In the genomic region with DNA sequence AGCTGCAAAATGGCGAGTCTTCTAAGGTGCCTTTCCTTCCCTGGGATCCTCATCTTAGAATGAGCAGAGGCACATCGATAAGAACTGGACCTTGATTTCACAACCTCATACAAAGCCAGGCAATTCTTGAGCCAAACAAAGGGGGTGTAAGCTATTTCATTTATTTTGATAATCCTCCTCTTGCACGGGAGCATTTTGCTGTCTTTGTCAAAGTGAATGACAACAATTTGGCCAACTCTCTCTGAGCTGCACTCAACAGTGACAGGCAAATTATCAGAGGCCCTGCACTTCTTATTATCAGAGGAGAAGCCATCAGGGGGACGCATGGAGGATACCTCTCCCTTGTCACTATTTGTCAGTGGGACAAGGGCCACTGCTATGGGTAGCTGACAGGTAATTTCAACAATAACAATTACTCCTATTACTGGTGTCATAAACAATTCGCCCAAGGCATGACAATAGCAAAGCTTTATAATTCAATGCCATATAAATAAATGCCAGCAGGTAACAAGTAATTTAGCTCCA, we compare ENCODE assay signal across 18 cellular contexts.
DNase-seq lines count a peak whose midpoint lies in the region; ATAC-seq and TF ChIP-seq lines count a peak whose summit lies in the region.
"Had no signal": no experiment of that assay in that cellular context is flagged by ENCODE, and none has a peak within 500 bp of the region (broad histone marks: within the 10 kb centered on the region; RNA-seq: fewer than 3 reads in every experiment).

No MANE protein-coding gene starts in this region.

- in situ Hi-C loops in G401 (cut with HindIII; ENCODE audit: low sequenced_read_pairs) = no loop called here

- DNase-seq in G401 (ENCODE audit: low spot score) = peak; percentile 83
- DNase-seq in fibroblast of the aortic adventitia (ENCODE audit: low read depth) = peak; percentile 45
- no peak for DNase-seq in type B pancreatic cell (ENCODE audit: extremely low spot score, unreplicated experiment)
- no peak for DNase-seq in HFFc6
- no peak for DNase-seq in stimulated activated naive CD4-positive, alpha-beta T cell (lab: John Stamatoyannopoulos, UW)
- no peak for DNase-seq in stimulated activated naive B cell treated with anti-CD40 and anti-IgM and Interleukin-4, amounts not matched to agents 10 μg/mL and 1 μg/mL and 100 μg/mL, for 72 hours
- no peak for DNase-seq in Right ventricle myocardium superior
- DNase-seq: DMS 273 treated with DMSO at 0.1 percent for 48 hours, GDM1, H7, IMR-90, NCI-H1417 treated with DMSO at 0.1 percent for 48 hours, NCI-H187 treated with DMSO at 0.1 percent for 48 hours, NCI-H446, NCI-H69, Peyer's patch had no signal

- H3K9me3 Mint-ChIP-seq in type B pancreatic cell = no peaks in the 10 kb centered on the region
- H3K9me3 Mint-ChIP-seq in HFFc6 = no peaks in the 10 kb centered on the region
- no peaks in the 10 kb centered on the region for H3K9me3 Mint-ChIP-seq in stimulated activated naive B cell treated with anti-CD40 and anti-IgM and Interleukin-4, amounts not matched to agents 10 μg/mL and 1 μg/mL and 100 μg/mL, for 72 hours

- no peaks in the 10 kb centered on the region for H3K36me3 ChIP-seq in neural cell (ENCODE audit: insufficient read depth, low read length)
- H3K36me3 ChIP-seq: Peyer's patch had no signal

- no peaks in the 10 kb centered on the region for H3K9me2 ChIP-seq in neural cell (ENCODE audit: insufficient read depth, low read length)

- ATAC-seq in stimulated activated naive B cell treated with anti-CD40 and anti-IgM and Interleukin-4, amounts not matched to agents 10 μg/mL and 1 μg/mL and 100 μg/mL, for 72 hours (replicated peaks) = no peak
- no peak for ATAC-seq in Right ventricle myocardium superior (ENCODE audit: poor library complexity)

- H3K4me1 Mint-ChIP-seq in type B pancreatic cell (ENCODE audit: unreplicated experiment) (peaks cover 74% of the 10 kb centered on the region), HFFc6 (ENCODE audit: low read depth) (peaks cover 15% of the 10 kb centered on the region; the same call in 1 of the 2 replicates)
- no peaks in the 10 kb centered on the region for H3K4me1 Mint-ChIP-seq in stimulated activated naive B cell treated with anti-CD40 and anti-IgM and Interleukin-4, amounts not matched to agents 10 μg/mL and 1 μg/mL and 100 μg/mL, for 72 hours
- H3K4me1 Mint-ChIP-seq: B cell had no signal

- no peak overlapping the region for H2AFZ ChIP-seq in neural cell (ENCODE audit: low read depth, low read length)

- H3K27ac Mint-ChIP-seq in type B pancreatic cell (peak overlapping the region; percentile 9), HFFc6 (no peak overlapping the region)
- H3K27ac Mint-ChIP-seq in stimulated activated naive B cell treated with anti-CD40 and anti-IgM and Interleukin-4, amounts not matched to agents 10 μg/mL and 1 μg/mL and 100 μg/mL, for 72 hours = no peak overlapping the region
- H3K27ac Mint-ChIP-seq: B cell had no signal

- TF ChIP-seq CTCF in fibroblast of the aortic adventitia (IDR thresholded peaks at IDR 0.05; ENCODE audit: insufficient read depth, low read length) = no peak
- TF ChIP-seq CTCF in neural cell (IDR thresholded peaks at IDR 0.05; ENCODE audit: poor library complexity, severe bottlenecking) = no peak
- TF ChIP-seq CTCF in type B pancreatic cell (conservative IDR thresholded peaks at IDR 0.05) = no peak
- no peak for TF ChIP-seq CTCF in HFFc6 (IDR thresholded peaks at IDR 0.05)

- H3K27me3 Mint-ChIP-seq in type B pancreatic cell (no peaks in the 10 kb centered on the region), HFFc6 (ENCODE audit: insufficient read depth) (no peaks in the 10 kb centered on the region)
- H3K27me3 Mint-ChIP-seq in stimulated activated naive B cell treated with anti-CD40 and anti-IgM and Interleukin-4, amounts not matched to agents 10 μg/mL and 1 μg/mL and 100 μg/mL, for 72 hours = peaks cover 0 to 3% of the 10 kb centered on the region in 2 donors
- H3K27me3 Mint-ChIP-seq: B cell had no signal

- H3K27ac ChIP-seq in neural cell (ENCODE audit: low read length) = no peak overlapping the region

- H3K4me3 ChIP-seq in fibroblast of the aortic adventitia (ENCODE audit: low read depth, low read length) (no peak overlapping the region), neural cell (ENCODE audit: low read length) (no peak overlapping the region)
- H3K4me3 ChIP-seq: Peyer's patch had no signal

- no peaks in the 10 kb centered on the region for H3K9me3 ChIP-seq in neural cell (ENCODE audit: low read length)
- H3K9me3 ChIP-seq: Peyer's patch had no signal

- no peaks in the 10 kb centered on the region for H3K27me3 ChIP-seq in neural cell (ENCODE audit: insufficient read depth, low read depth, low read length)
- H3K27me3 ChIP-seq: Peyer's patch had no signal

- no peaks in the 10 kb centered on the region for H3F3A ChIP-seq in neural cell (ENCODE audit: insufficient read depth, low read length, poor library complexity, severe bottlenecking)

- TF ChIP-seq RAD21 in neural cell (conservative IDR thresholded peaks at IDR 0.05) = no peak

- no peaks in the 10 kb centered on the region for H3K79me2 ChIP-seq in neural cell (replicated peaks; ENCODE audit: insufficient read depth, low read length)

- intact Hi-C loops in Right ventricle myocardium superior (cut with DNase I) = no loop called here

- peak overlapping the region; percentile 13 for H3K4me3 Mint-ChIP-seq in type B pancreatic cell
- no peak overlapping the region for H3K4me3 Mint-ChIP-seq in HFFc6
- H3K4me3 Mint-ChIP-seq in stimulated activated naive B cell treated with anti-CD40 and anti-IgM and Interleukin-4, amounts not matched to agents 10 μg/mL and 1 μg/mL and 100 μg/mL, for 72 hours = no peak overlapping the region
- H3K4me3 Mint-ChIP-seq: B cell had no signal

- H4K20me1 ChIP-seq in neural cell (ENCODE audit: insufficient read depth) = no peaks in the 10 kb centered on the region

- H3K9ac ChIP-seq in neural cell (ENCODE audit: low read length) = no peak overlapping the region

- TF ChIP-seq EP300 in neural cell (conservative IDR thresholded peaks at IDR 0.05; ENCODE audit: poor library complexity, severe bottlenecking) = peak; percentile 94

- H3K36me3 Mint-ChIP-seq in type B pancreatic cell (no peaks in the 10 kb centered on the region), HFFc6 (ENCODE audit: low read depth) (no peaks in the 10 kb centered on the region)
- no peaks in the 10 kb centered on the region for H3K36me3 Mint-ChIP-seq in stimulated activated naive B cell treated with anti-CD40 and anti-IgM and Interleukin-4, amounts not matched to agents 10 μg/mL and 1 μg/mL and 100 μg/mL, for 72 hours

- peak overlapping the region; percentile 23 for H3K4me2 ChIP-seq in neural cell (ENCODE audit: low read length)

TF ChIP-seq in neural cell, 6 proteins besides CTCF, POLR2A, EP300 and RAD21:
- TF ChIP-seq, protein P1, sequence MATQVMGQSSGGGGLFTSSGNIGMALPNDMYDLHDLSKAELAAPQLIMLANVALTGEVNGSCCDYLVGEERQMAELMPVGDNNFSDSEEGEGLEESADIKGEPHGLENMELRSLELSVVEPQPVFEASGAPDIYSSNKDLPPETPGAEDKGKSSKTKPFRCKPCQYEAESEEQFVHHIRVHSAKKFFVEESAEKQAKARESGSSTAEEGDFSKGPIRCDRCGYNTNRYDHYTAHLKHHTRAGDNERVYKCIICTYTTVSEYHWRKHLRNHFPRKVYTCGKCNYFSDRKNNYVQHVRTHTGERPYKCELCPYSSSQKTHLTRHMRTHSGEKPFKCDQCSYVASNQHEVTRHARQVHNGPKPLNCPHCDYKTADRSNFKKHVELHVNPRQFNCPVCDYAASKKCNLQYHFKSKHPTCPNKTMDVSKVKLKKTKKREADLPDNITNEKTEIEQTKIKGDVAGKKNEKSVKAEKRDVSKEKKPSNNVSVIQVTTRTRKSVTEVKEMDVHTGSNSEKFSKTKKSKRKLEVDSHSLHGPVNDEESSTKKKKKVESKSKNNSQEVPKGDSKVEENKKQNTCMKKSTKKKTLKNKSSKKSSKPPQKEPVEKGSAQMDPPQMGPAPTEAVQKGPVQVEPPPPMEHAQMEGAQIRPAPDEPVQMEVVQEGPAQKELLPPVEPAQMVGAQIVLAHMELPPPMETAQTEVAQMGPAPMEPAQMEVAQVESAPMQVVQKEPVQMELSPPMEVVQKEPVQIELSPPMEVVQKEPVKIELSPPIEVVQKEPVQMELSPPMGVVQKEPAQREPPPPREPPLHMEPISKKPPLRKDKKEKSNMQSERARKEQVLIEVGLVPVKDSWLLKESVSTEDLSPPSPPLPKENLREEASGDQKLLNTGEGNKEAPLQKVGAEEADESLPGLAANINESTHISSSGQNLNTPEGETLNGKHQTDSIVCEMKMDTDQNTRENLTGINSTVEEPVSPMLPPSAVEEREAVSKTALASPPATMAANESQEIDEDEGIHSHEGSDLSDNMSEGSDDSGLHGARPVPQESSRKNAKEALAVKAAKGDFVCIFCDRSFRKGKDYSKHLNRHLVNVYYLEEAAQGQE (IDR thresholded peaks at IDR 0.05; ENCODE audit: borderline replicate concordance) = no peak
- TF ChIP-seq POLR2AphosphoS5 (IDR thresholded peaks at IDR 0.05) (no peak), EZH2 (IDR thresholded peaks at IDR 0.05; ENCODE audit: borderline replicate concordance, insufficient read depth, low read length, poor library complexity, severe bottlenecking) (no peak), MXI1 (conservative IDR thresholded peaks at IDR 0.05; ENCODE audit: poor library complexity, severe bottlenecking) (no peak)

Comparison
In these comparisons a context has a peak if more than half of its experiments do, and no peak if none do; other contexts are left out.
1. DNase-seq: peak in G401 (single experiment) and fibroblast of the aortic adventitia (single experiment); none in type B pancreatic cell (single experiment), HFFc6 (single experiment), stimulated activated naive CD4-positive, alpha-beta T cell (0 of 6), stimulated activated naive B cell treated with anti-CD40 and anti-IgM and Interleukin-4, amounts not matched to agents 10 μg/mL and 1 μg/mL and 100 μg/mL, for 72 hours (single experiment) and Right ventricle myocardium superior (single experiment).